19 cellular contexts compared by ENCODE assay signal in genomic region chr13:103805771-103806170, GRCh38.
"Had no signal": no experiment of that assay in that cellular context is flagged by ENCODE, and none has a peak within 500 bp of the region (broad histone marks: within the 10 kb centered on the region; RNA-seq: fewer than 3 reads in every experiment).

No MANE protein-coding gene starts in this region.

- H3K27ac ChIP-seq: RWPE1, SJCRH30, SK-N-MC had no signal

- H3K27me3 ChIP-seq: MG63, SJCRH30 had no signal

- H3K36me3 ChIP-seq: MG63, SJCRH30 had no signal

- H3K4me3 ChIP-seq: MG63, SJCRH30, SK-N-MC had no signal

- H3K9me3 ChIP-seq: MG63, SJCRH30 had no signal

- DNase-seq: KBM-7, MG63, NCI-H1092, NCI-H1105 treated with DMSO at 0.1 percent for 48 hours, NCI-H1417 treated with DMSO at 0.1 percent for 48 hours, NCI-H146, NCI-H1694 treated with DMSO at 0.1 percent for 48 hours, NCI-H1930, NCI-H2081, NCI-H2107, NCI-H2227 treated with DMSO at 0.1 percent for 48 hours, NCI-H524, NCI-H69, NCI-H774, SHP77, SJCRH30, T-helper 1 cell had no signal
